In the genomic region with DNA sequence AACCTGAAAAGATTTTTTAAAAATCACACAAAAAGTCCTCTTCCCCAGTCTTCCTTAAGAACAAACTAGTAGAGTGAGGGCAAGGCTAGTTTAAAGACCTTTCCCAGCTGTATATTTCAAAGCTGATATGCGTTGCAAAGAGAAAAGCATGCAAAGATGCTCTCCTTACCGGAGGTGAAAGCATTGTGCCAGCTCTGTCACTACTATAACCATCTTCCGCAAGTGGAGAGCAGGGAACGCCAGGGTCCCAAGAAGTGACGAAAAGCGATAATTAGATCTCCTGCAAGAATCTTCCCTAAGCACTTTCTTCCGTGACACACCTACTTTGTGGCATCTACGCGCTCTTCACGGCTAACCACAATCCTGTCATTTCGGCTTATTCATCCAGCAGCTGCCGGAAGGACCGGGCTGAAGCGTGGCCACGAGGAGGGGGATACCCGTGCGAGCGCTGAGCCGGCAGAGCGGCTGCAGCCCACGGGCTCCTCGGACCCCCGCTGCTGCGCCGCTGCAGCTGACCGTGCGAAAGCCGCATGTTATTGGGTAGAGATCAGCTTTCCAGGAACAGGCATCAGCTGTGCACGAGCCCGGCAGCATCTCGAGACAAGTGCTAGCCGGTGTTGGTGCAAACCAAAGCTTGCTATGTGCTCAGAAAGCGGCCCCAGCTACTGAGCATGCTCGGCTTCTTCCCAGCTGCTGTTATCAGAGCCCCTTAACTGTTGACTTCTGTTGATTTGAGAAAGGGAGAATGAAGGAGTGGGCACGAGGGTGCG, we compare ENCODE assay signal across 7 cellular contexts. TPM values are rescaled to one million over a fixed set of nuclear protein-coding genes. Genes with fewer than 3 reads are reported as not detected.
DNase-seq lines count a peak whose midpoint lies in the region; ATAC-seq and TF ChIP-seq lines count a peak whose summit lies in the region.

No MANE protein-coding gene starts in this region.

- 7 to 9% methylated on average over 19 to 36 of the region's 36 CpGs for WGBS in endodermal cell (ENCODE audit: insufficient coverage in 1 of 2, insufficient read length in 1 of 2), 2 experiments

- H3K36me3 Mint-ChIP-seq in endodermal cell (ENCODE audit: low read depth), result no peaks in the 10 kb centered on the region
- H3K36me3 Mint-ChIP-seq in stimulated activated naive B cell treated with anti-CD40 and anti-IgM and Interleukin-4, amounts not matched to agents 10 μg/mL and 1 μg/mL and 100 μg/mL, for 72 hours, result no peaks in the 10 kb centered on the region

- peaks cover 22% of the 10 kb centered on the region for H3K27me3 ChIP-seq in endodermal cell (ENCODE audit: control insufficient read depth, insufficient read depth, low read length, poor library complexity, severe bottlenecking)
- peaks cover 23% of the 10 kb centered on the region for H3K27me3 ChIP-seq in muscle layer of duodenum (ENCODE audit: low read depth, low read length)

- H3K9me3 ChIP-seq in endodermal cell (ENCODE audit: control insufficient read depth, low read length) (no peaks in the 10 kb centered on the region), muscle layer of duodenum (ENCODE audit: control insufficient read depth in 1 of 2, low read length in 2 of 2) (no peaks in the 10 kb centered on the region)

- peak; percentile 87 for ATAC-seq in GM18873 (IDR thresholded peaks at IDR 0.05; ENCODE audit: low FRiP score, unreplicated experiment)
- ATAC-seq in HG03064 (IDR thresholded peaks at IDR 0.05; ENCODE audit: low read depth, unreplicated experiment), result peak; percentile 90
- ATAC-seq in stimulated activated naive B cell treated with anti-CD40 and anti-IgM and Interleukin-4, amounts not matched to agents 10 μg/mL and 1 μg/mL and 100 μg/mL, for 72 hours (replicated peaks), result peak; percentile 87 to 88

- peak; percentile 88 for DNase-seq in NCI-H524 treated with DMSO at 0.1 percent for 48 hours (lab: John Stamatoyannopoulos, UW)
- DNase-seq in activated CD8-positive, alpha-beta memory T cell treated with anti-CD3 and anti-CD28 coated beads for 24 hours, result peak; percentile 84
- DNase-seq in endodermal cell, result peak; percentile 87
- peak; percentile 29 for DNase-seq in stimulated activated naive B cell treated with anti-CD40 and anti-IgM and Interleukin-4, amounts not matched to agents 10 μg/mL and 1 μg/mL and 100 μg/mL, for 72 hours

- peaks cover 14% of the 10 kb centered on the region for H3K4me1 Mint-ChIP-seq in endodermal cell
- peaks cover 8 to 11% of the 10 kb centered on the region in 2 donors for H3K4me1 Mint-ChIP-seq in stimulated activated naive B cell treated with anti-CD40 and anti-IgM and Interleukin-4, amounts not matched to agents 10 μg/mL and 1 μg/mL and 100 μg/mL, for 72 hours

- H3K27me3 Mint-ChIP-seq in endodermal cell (ENCODE audit: insufficient read depth), result peaks cover 22% of the 10 kb centered on the region
- peaks cover 36 to 38% of the 10 kb centered on the region in 2 donors for H3K27me3 Mint-ChIP-seq in stimulated activated naive B cell treated with anti-CD40 and anti-IgM and Interleukin-4, amounts not matched to agents 10 μg/mL and 1 μg/mL and 100 μg/mL, for 72 hours

- H3K4me3 ChIP-seq in endodermal cell (ENCODE audit: low read length) (peak overlapping the region; percentile 72), muscle layer of duodenum (ENCODE audit: low read depth in 1 of 2, low read length in 2 of 2) (peak overlapping the region; percentile 55 to 69)

- H3K36me3 ChIP-seq in endodermal cell (ENCODE audit: control insufficient read depth, insufficient read depth, low read length), result no peaks in the 10 kb centered on the region
- H3K36me3 ChIP-seq in muscle layer of duodenum (ENCODE audit: control insufficient read depth in 1 of 2, insufficient read depth in 2 of 2, low read length in 2 of 2), result no peaks in the 10 kb centered on the region

- TF ChIP-seq CTCF in endodermal cell (conservative IDR thresholded peaks at IDR 0.05), result no peak

- H3K27ac ChIP-seq in endodermal cell (ENCODE audit: low read depth, low read length), result no peak overlapping the region
- H3K27ac ChIP-seq in muscle layer of duodenum (ENCODE audit: low read length), result no peak overlapping the region

- H3K9me3 Mint-ChIP-seq in endodermal cell, result no peaks in the 10 kb centered on the region
- H3K9me3 Mint-ChIP-seq in stimulated activated naive B cell treated with anti-CD40 and anti-IgM and Interleukin-4, amounts not matched to agents 10 μg/mL and 1 μg/mL and 100 μg/mL, for 72 hours, result peaks cover 1 to 2% of the 10 kb centered on the region in 2 donors

- no peak overlapping the region for H3K27ac Mint-ChIP-seq in endodermal cell
- no peak overlapping the region for H3K27ac Mint-ChIP-seq in stimulated activated naive B cell treated with anti-CD40 and anti-IgM and Interleukin-4, amounts not matched to agents 10 μg/mL and 1 μg/mL and 100 μg/mL, for 72 hours

- H3K4me1 ChIP-seq in endodermal cell (ENCODE audit: control insufficient read depth, insufficient read depth, low read length), result no peaks in the 10 kb centered on the region
- H3K4me1 ChIP-seq in muscle layer of duodenum (ENCODE audit: control insufficient read depth in 1 of 2, insufficient read depth in 2 of 2, low read length in 2 of 2), result peaks cover 4 to 8% of the 10 kb centered on the region in 2 donors

- H3K4me3 Mint-ChIP-seq in endodermal cell, result peak overlapping the region; percentile 63
- H3K4me3 Mint-ChIP-seq in stimulated activated naive B cell treated with anti-CD40 and anti-IgM and Interleukin-4, amounts not matched to agents 10 μg/mL and 1 μg/mL and 100 μg/mL, for 72 hours, result peak overlapping the region; percentile 88 to 93

- H3K9ac ChIP-seq in endodermal cell (ENCODE audit: extremely low read depth, low read length, poor library complexity, severe bottlenecking), result no peak overlapping the region

RNA-seq across cellular contexts. Expression of gene ARHGAP18, which starts 57.2 kb away (rescaled TPM):
- 10 to 100 TPM; 14.3 to 17.7 TPM for total RNA-seq in endodermal cell
- polyA plus RNA-seq in endodermal cell (2013, experiment 1 of 2), result 4.1 TPM
- polyA plus RNA-seq in endodermal cell (2013, experiment 2 of 2), result 4.5 TPM

Comparison
In these comparisons a context has a peak if more than half of its experiments do, and no peak if none do; other contexts are left out.
1. DNase-seq: peak in every context shown above with its lines; median percentile 88 in NCI-H524 treated with DMSO at 0.1 percent for 48 hours; 87 in endodermal cell; 84 in activated CD8-positive, alpha-beta memory T cell treated with anti-CD3 and anti-CD28 coated beads for 24 hours; 29 in stimulated activated naive B cell treated with anti-CD40 and anti-IgM and Interleukin-4, amounts not matched to agents 10 μg/mL and 1 μg/mL and 100 μg/mL, for 72 hours.